Comparison of ENCODE assay signal across 19 cellular contexts in genomic region chr21:42835611-42836401, GRCh38.
"Had no signal": no experiment of that assay in that cellular context is flagged by ENCODE, and none has a peak within 500 bp of the region (broad histone marks: within the 10 kb centered on the region; RNA-seq: fewer than 3 reads in every experiment).

No MANE protein-coding gene starts in this region.

- H3K9me3 Mint-ChIP-seq: endodermal cell; neural progenitor cell; stimulated activated effector memory CD8-positive, alpha-beta T cell treated with anti-CD3 and anti-CD28 coated beads, Interleukin-12 subunit alpha, Interleukin-12 subunit beta, amount 100 ng/mL, for 72 hours; T-helper 1 cell treated with Interleukin-12 subunit alpha and Interleukin-12 subunit beta and Interleukin-4 antibody, amounts not matched to agents 30 μg/mL and 1 μg/mL, for 36 hours; WTC11 had no signal

- H3K9me3 ChIP-seq: gastroesophageal sphincter, ovary, tibial nerve, vagina had no signal

- H3K27ac Mint-ChIP-seq: activated CD4-positive, alpha-beta T cell treated with anti-CD3 and anti-CD28 coated beads, Interleukin-2, amount 10 ng/mL, durations not matched to agents 7 days and 5 days; endodermal cell; neural progenitor cell; stimulated activated effector memory CD8-positive, alpha-beta T cell treated with anti-CD3 and anti-CD28 coated beads, Interleukin-12 subunit alpha, Interleukin-12 subunit beta, amount 100 ng/mL, for 72 hours; T-helper 1 cell treated with Interleukin-12 subunit alpha and Interleukin-12 subunit beta and Interleukin-4 antibody, amounts not matched to agents 30 μg/mL and 1 μg/mL, for 36 hours; WTC11 had no signal

- FAIRE-seq: astrocyte, bronchial epithelial cell, TTC549 had no signal

- H3K9ac ChIP-seq: neural progenitor cell had no signal

- H3K36me3 ChIP-seq: ovary had no signal

- H3K27ac ChIP-seq: dorsolateral prefrontal cortex, gastroesophageal sphincter, neural progenitor cell, ovary, tibial nerve, vagina had no signal

- H3K4me3 ChIP-seq: dorsolateral prefrontal cortex, gastroesophageal sphincter, lung, neural progenitor cell, ovary, tibial nerve, vagina had no signal

- H3K4me3 Mint-ChIP-seq: activated CD4-positive, alpha-beta T cell treated with anti-CD3 and anti-CD28 coated beads, Interleukin-2, amount 10 ng/mL, durations not matched to agents 7 days and 5 days; endodermal cell; neural progenitor cell; stimulated activated effector memory CD8-positive, alpha-beta T cell treated with anti-CD3 and anti-CD28 coated beads, Interleukin-12 subunit alpha, Interleukin-12 subunit beta, amount 100 ng/mL, for 72 hours; T-helper 1 cell treated with Interleukin-12 subunit alpha and Interleukin-12 subunit beta and Interleukin-4 antibody, amounts not matched to agents 30 μg/mL and 1 μg/mL, for 36 hours; WTC11 had no signal

- H3K4me1 ChIP-seq: neural progenitor cell, vagina had no signal

- DNase-seq: activated CD4-positive, alpha-beta T cell treated with anti-CD3 and anti-CD28 coated beads, Interleukin-2, amount 10 ng/mL, durations not matched to agents 7 days and 5 days; activated naive CD4-positive, alpha-beta T cell; erythroblast; midbrain; ovary; substantia nigra had no signal

- ATAC-seq: gastroesophageal sphincter; stimulated activated effector memory CD8-positive, alpha-beta T cell treated with anti-CD3 and anti-CD28 coated beads, Interleukin-12 subunit alpha, Interleukin-12 subunit beta, amount 100 ng/mL, for 72 hours; WTC11 had no signal

- H3K27me3 ChIP-seq: ovary, vagina had no signal
